Comparison of ENCODE assay signal across 26 cellular contexts in the genomic region with DNA sequence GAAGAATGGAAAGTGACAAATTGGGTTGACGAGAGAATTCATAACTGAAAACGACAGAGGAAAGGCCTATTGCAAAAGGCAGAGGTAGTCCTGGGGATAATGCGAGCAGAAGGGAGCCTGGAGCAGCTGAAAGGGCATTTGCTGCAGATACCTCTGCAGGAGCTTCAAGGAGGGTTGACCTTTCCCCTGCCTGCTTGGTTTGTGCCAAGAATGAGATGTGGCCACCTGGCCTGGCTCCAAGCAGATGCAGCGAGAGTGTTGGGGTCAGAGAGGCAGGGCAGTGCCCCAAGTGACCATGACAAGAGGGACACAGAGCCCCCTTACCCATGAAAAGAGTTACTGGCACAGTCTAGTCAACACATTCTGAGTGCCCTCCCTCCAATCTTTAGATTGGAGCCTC.
"Had no signal": no experiment of that assay in that cellular context is flagged by ENCODE, and none has a peak within 500 bp of the region (broad histone marks: within the 10 kb centered on the region; RNA-seq: fewer than 3 reads in every experiment).

No MANE protein-coding gene starts in this region.

- H3K27ac Mint-ChIP-seq: activated CD4-positive, alpha-beta memory T cell treated with anti-CD3 and anti-CD28 coated beads for 36 hours; activated CD4-positive, alpha-beta T cell treated with anti-CD3 and anti-CD28 coated beads, Interleukin-2, amount 10 ng/mL, durations not matched to agents 24 days and 14 days; activated naive CD4-positive, alpha-beta T cell treated with anti-CD3 and anti-CD28 coated beads, Interleukin-2, amount 50 U/mL, for 24 hours; activated naive CD8-positive, alpha-beta T cell treated with anti-CD3 and anti-CD28 coated beads, Interleukin-2, amount 50 U/mL, for 24 hours; activated T-helper 1 cell treated with anti-CD3 and anti-CD28 coated beads, Interleukin-12 subunit alpha, Interleukin-12 subunit beta, Interleukin-2, Interleukin-4 antibody, amounts not matched to agents 30 ng/mL and 10 ng/mL and 1 ng/mL, durations not matched to agents 14 hours and 24 hours and 36 hours; mesothelial cell of epicardium; nephron progenitor cell; T-helper 17 cell had no signal

- H3K4me3 Mint-ChIP-seq: activated CD4-positive, alpha-beta memory T cell treated with anti-CD3 and anti-CD28 coated beads for 36 hours; activated CD4-positive, alpha-beta T cell treated with anti-CD3 and anti-CD28 coated beads, Interleukin-2, amount 10 ng/mL, durations not matched to agents 24 days and 14 days; activated naive CD4-positive, alpha-beta T cell treated with anti-CD3 and anti-CD28 coated beads, Interleukin-2, amount 50 U/mL, for 24 hours; activated naive CD8-positive, alpha-beta T cell treated with anti-CD3 and anti-CD28 coated beads, Interleukin-2, amount 50 U/mL, for 24 hours; activated T-helper 1 cell treated with anti-CD3 and anti-CD28 coated beads, Interleukin-12 subunit alpha, Interleukin-12 subunit beta, Interleukin-2, Interleukin-4 antibody, amounts not matched to agents 30 ng/mL and 10 ng/mL and 1 ng/mL, durations not matched to agents 14 hours and 24 hours and 36 hours; central memory CD8-positive, alpha-beta T cell; mesothelial cell of epicardium; naive B cell; nephron progenitor cell; T-helper 17 cell had no signal

- ATAC-seq: activated naive CD8-positive, alpha-beta T cell treated with anti-CD3 and anti-CD28 coated beads, Interleukin-2, amount 50 U/mL, for 24 hours; gastrocnemius medialis; left ventricle myocardium superior; pancreas; psoas muscle; SK-N-SH treated with all-trans-retinoic acid at 6 μM for 48 hours; T-helper 17 cell had no signal

- DNase-seq: activated CD4-positive, alpha-beta memory T cell treated with anti-CD3 and anti-CD28 coated beads for 36 hours; activated CD4-positive, alpha-beta T cell treated with anti-CD3 and anti-CD28 coated beads, Interleukin-2, amount 10 ng/mL, durations not matched to agents 24 days and 14 days; activated CD4-positive, CD25-positive, alpha-beta regulatory T cell treated with anti-CD3 and anti-CD28 coated beads, Interleukin-2, amount 50 U/mL, for 72 hours; activated naive CD8-positive, alpha-beta T cell treated with anti-CD3 and anti-CD28 coated beads, Interleukin-2, amount 50 U/mL, for 24 hours; activated T-cell treated with anti-CD3 and anti-CD28 coated beads, Interleukin-2, amount 50 U/mL, for 1 hour; amygdala; effector memory CD4-positive, alpha-beta T cell; gastrocnemius medialis; glutamatergic neuron; left ventricle myocardium superior; mammary epithelial cell; naive B cell; nephron progenitor cell; psoas muscle; spleen; stimulated activated naive CD4-positive, alpha-beta T cell; T-helper 17 cell; T1000 had no signal

- H3K36me3 ChIP-seq: breast epithelium, gastrocnemius medialis, pancreas had no signal

- H3K4me1 ChIP-seq: breast epithelium, pancreas, spleen, tibial nerve had no signal

- H3K27me3 Mint-ChIP-seq: activated CD4-positive, alpha-beta memory T cell treated with anti-CD3 and anti-CD28 coated beads for 36 hours; activated CD4-positive, alpha-beta T cell treated with anti-CD3 and anti-CD28 coated beads, Interleukin-2, amount 10 ng/mL, durations not matched to agents 24 days and 14 days; activated naive CD4-positive, alpha-beta T cell treated with anti-CD3 and anti-CD28 coated beads, Interleukin-2, amount 50 U/mL, for 24 hours; activated naive CD8-positive, alpha-beta T cell treated with anti-CD3 and anti-CD28 coated beads, Interleukin-2, amount 50 U/mL, for 24 hours; central memory CD8-positive, alpha-beta T cell; naive B cell; T-helper 17 cell had no signal

- H3K4me3 ChIP-seq: breast epithelium, gastrocnemius medialis, pancreas, psoas muscle, spleen, tibial nerve had no signal

- H3K4me1 Mint-ChIP-seq: activated CD4-positive, alpha-beta T cell treated with anti-CD3 and anti-CD28 coated beads, Interleukin-2, amount 10 ng/mL, durations not matched to agents 24 days and 14 days; activated naive CD8-positive, alpha-beta T cell treated with anti-CD3 and anti-CD28 coated beads, Interleukin-2, amount 50 U/mL, for 24 hours; mesothelial cell of epicardium; nephron progenitor cell had no signal

- H3K9me3 ChIP-seq: gastrocnemius medialis, pancreas, psoas muscle had no signal

- H3K27me3 ChIP-seq: breast epithelium, gastrocnemius medialis, pancreas, spleen, tibial nerve had no signal

- H3K27ac ChIP-seq: breast epithelium, gastrocnemius medialis, pancreas, psoas muscle, spleen, tibial nerve had no signal
